8 cellular contexts compared by ENCODE assay signal in genomic region chr11:65899356-65900124, GRCh38. TPM values are rescaled to one million over a fixed set of nuclear protein-coding genes. Genes with fewer than 3 reads are reported as not detected.
DNase-seq lines count a peak whose midpoint lies in the region; ATAC-seq and TF ChIP-seq lines count a peak whose summit lies in the region.

No MANE protein-coding gene starts in this region.

- H3K9me3 ChIP-seq in ES-I3 (ENCODE audit: control insufficient read depth, insufficient read depth, low read length) = no peaks in the 10 kb centered on the region
- H3K9me3 ChIP-seq in neuronal stem cell (replicated peaks in 1 of 2; ENCODE audit: control insufficient read depth in 2 of 2, insufficient read depth in 1 of 2, low read depth in 1 of 2, low read length in 2 of 2) = peaks cover 0 to 2% of the 10 kb centered on the region in 2 donors

- H3K36me3 ChIP-seq in ES-I3 (ENCODE audit: insufficient read depth, low read length) = peaks cover 5% of the 10 kb centered on the region; the same call in 1 of the 2 replicates
- no peaks in the 10 kb centered on the region for H3K36me3 ChIP-seq in neuronal stem cell (replicated peaks in 1 of 2; ENCODE audit: control insufficient read depth in 2 of 2, insufficient read depth in 2 of 2, low read length in 2 of 2)

- H3K4me3 ChIP-seq in fibroblast of mammary gland (ENCODE audit: control insufficient read depth, low read depth, low read length) (peak overlapping the region; percentile 92), neuronal stem cell (ENCODE audit: low read length in 2 of 2) (peak overlapping the region; percentile 53 to 70)

- no peak overlapping the region for H3K27ac ChIP-seq in neuronal stem cell (replicated peaks; ENCODE audit: low read length)

- peaks cover 20 to 53% (median 21%) of the 10 kb centered on the region in 3 experiments for H3K27me3 ChIP-seq in neuronal stem cell (ENCODE audit: control insufficient read depth in 3 of 3, insufficient read depth in 3 of 3, low read depth in 1 of 3, low read length in 3 of 3)

- H2BK12ac ChIP-seq in neuronal stem cell (ENCODE audit: low read length) = peak overlapping the region; percentile 16

- no peak overlapping the region for H4K91ac ChIP-seq in neuronal stem cell (ENCODE audit: low read depth, low read length, poor library complexity)

- peak overlapping the region; percentile 74 for H2BK120ac ChIP-seq in neuronal stem cell (ENCODE audit: low read depth, low read length)

- peaks cover 50% of the 10 kb centered on the region for H3K4me1 Mint-ChIP-seq in activated T-cell treated with anti-CD3 and anti-CD28 coated beads, Interleukin-2, amount 50 U/mL, for 24 hours (ENCODE audit: low read depth)
- no peaks in the 10 kb centered on the region for H3K4me1 Mint-ChIP-seq in type B pancreatic cell (ENCODE audit: unreplicated experiment)

- H3K27ac Mint-ChIP-seq in activated T-cell treated with anti-CD3 and anti-CD28 coated beads, Interleukin-2, amount 50 U/mL, for 24 hours = peak overlapping the region; percentile 95
- no peak overlapping the region for H3K27ac Mint-ChIP-seq in type B pancreatic cell

- peak overlapping the region; percentile 78 for H3K18ac ChIP-seq in neuronal stem cell (ENCODE audit: low read length)

- no peak for ATAC-seq in GM21737 (IDR thresholded peaks at IDR 0.05; ENCODE audit: unreplicated experiment)
- no peak for ATAC-seq in GM18519 (IDR thresholded peaks at IDR 0.05; ENCODE audit: low FRiP score, unreplicated experiment)

- TF ChIP-seq CTCF in fibroblast of mammary gland (conservative IDR thresholded peaks at IDR 0.05; ENCODE audit: control insufficient read depth, insufficient read depth, low read depth, low read length) = no peak
- TF ChIP-seq CTCF in type B pancreatic cell (conservative IDR thresholded peaks at IDR 0.05) = no peak

- H3K14ac ChIP-seq in neuronal stem cell (ENCODE audit: low read length) = peak overlapping the region; percentile 97

- peak overlapping the region; percentile 88 for H2AK5ac ChIP-seq in neuronal stem cell (ENCODE audit: low read depth, low read length)

- DNase-seq in NCI-H69 (lab: John Stamatoyannopoulos, UW) (peak; percentile 47), fibroblast of mammary gland (ENCODE audit: low read depth) (peak; percentile 72), neuronal stem cell (ENCODE audit: low spot score) (no peak), type B pancreatic cell (ENCODE audit: extremely low spot score, unreplicated experiment) (no peak)
- peak; percentile 87 for DNase-seq in activated T-cell treated with anti-CD3 and anti-CD28 coated beads, Interleukin-2, amount 50 U/mL, for 24 hours

- peak overlapping the region; percentile 96 for H3K23ac ChIP-seq in neuronal stem cell (ENCODE audit: low read depth, low read length, poor library complexity)

- H3K36me3 Mint-ChIP-seq in activated T-cell treated with anti-CD3 and anti-CD28 coated beads, Interleukin-2, amount 50 U/mL, for 24 hours (ENCODE audit: low read depth) = peaks cover 40% of the 10 kb centered on the region
- no peaks in the 10 kb centered on the region for H3K36me3 Mint-ChIP-seq in type B pancreatic cell

- H2AFZ ChIP-seq in neuronal stem cell (ENCODE audit: low read length) = peak overlapping the region; percentile 94

- no peaks in the 10 kb centered on the region for H3K9me3 Mint-ChIP-seq in activated T-cell treated with anti-CD3 and anti-CD28 coated beads, Interleukin-2, amount 50 U/mL, for 24 hours
- H3K9me3 Mint-ChIP-seq in type B pancreatic cell = no peaks in the 10 kb centered on the region

- no peaks in the 10 kb centered on the region for H3K79me1 ChIP-seq in neuronal stem cell (ENCODE audit: low read depth, low read length)

- H2BK15ac ChIP-seq in neuronal stem cell (ENCODE audit: low read length) = peak overlapping the region; percentile 32

- peak overlapping the region; percentile 97 for H3K4me2 ChIP-seq in neuronal stem cell (ENCODE audit: insufficient read depth, low read length, poor library complexity, severe bottlenecking)

- peaks cover 16% of the 10 kb centered on the region for H3K4me1 ChIP-seq in ES-I3 (ENCODE audit: insufficient read depth, low read length)
- H3K4me1 ChIP-seq in neuronal stem cell (ENCODE audit: control insufficient read depth in 2 of 2, insufficient read depth in 1 of 2, low read depth in 1 of 2, low read length in 2 of 2) = peaks cover 11 to 12% of the 10 kb centered on the region in 2 donors

- H2BK5ac ChIP-seq in neuronal stem cell (ENCODE audit: low read length) = no peak overlapping the region

- H3K4ac ChIP-seq in neuronal stem cell (ENCODE audit: low read length) = no peak overlapping the region

- WGBS in neuronal stem cell (ENCODE audit: extremely low coverage in 2 of 2, insufficient read length in 2 of 2, insufficient replicate concordance in 1 of 2), 2 donors = no CpG with 5 or more reads among the region's 78 CpGs

- H3K27me3 Mint-ChIP-seq in activated T-cell treated with anti-CD3 and anti-CD28 coated beads, Interleukin-2, amount 50 U/mL, for 24 hours = no peaks in the 10 kb centered on the region
- H3K27me3 Mint-ChIP-seq in type B pancreatic cell = peaks cover 76% of the 10 kb centered on the region

- H3K9ac ChIP-seq in ES-I3 (ENCODE audit: low read depth, low read length) (peak overlapping the region; percentile 87), neuronal stem cell (ENCODE audit: low read depth, low read length, poor library complexity) (peak overlapping the region; percentile 63)

- H4K8ac ChIP-seq in neuronal stem cell (ENCODE audit: low read depth, low read length) = no peak overlapping the region

- H3K4me3 Mint-ChIP-seq in activated T-cell treated with anti-CD3 and anti-CD28 coated beads, Interleukin-2, amount 50 U/mL, for 24 hours = peak overlapping the region; percentile 85
- peak overlapping the region; percentile 72 for H3K4me3 Mint-ChIP-seq in type B pancreatic cell

RNA-seq across cellular contexts. Expression of gene FOSL1, which starts 0.6 kb away (rescaled TPM):
- polyA plus RNA-seq in neuronal stem cell (2013, experiment 1 of 2) = 2.0 TPM
- polyA plus RNA-seq in neuronal stem cell (2013, experiment 2 of 2) = 1.7 TPM
- 2.1 and 11.1 TPM in 2 replicates for total RNA-seq in type B pancreatic cell (ENCODE audit: low replicate concordance)

RNA-seq across cellular contexts. Expression of gene CCDC85B, which starts 9.1 kb away (rescaled TPM):
- polyA plus RNA-seq in neuronal stem cell (2013, experiment 1 of 2) = 10.5 TPM
- 9.7 TPM for polyA plus RNA-seq in neuronal stem cell (2013, experiment 2 of 2)
- 8.2 and 14.3 TPM in 2 replicates for total RNA-seq in type B pancreatic cell (ENCODE audit: low replicate concordance)

RNA-seq across cellular contexts. Expression of gene FIBP, which starts 11.3 kb away (rescaled TPM):
- polyA plus RNA-seq in neuronal stem cell (2013, experiment 1 of 2) = 53.9 TPM
- 51.6 TPM for polyA plus RNA-seq in neuronal stem cell (2013, experiment 2 of 2)
- total RNA-seq in type B pancreatic cell (ENCODE audit: low replicate concordance) = 50.9 and 74.7 TPM in 2 replicates

RNA-seq across cellular contexts. Expression of gene C11orf68, which starts 19.3 kb away (rescaled TPM):
- polyA plus RNA-seq in neuronal stem cell (2013, experiment 1 of 2) = 23.9 TPM
- polyA plus RNA-seq in neuronal stem cell (2013, experiment 2 of 2) = 23.7 TPM
- total RNA-seq in type B pancreatic cell (ENCODE audit: low replicate concordance) = 27.9 and 31.2 TPM in 2 replicates

RNA-seq across cellular contexts. Expression of gene DRAP1, which starts 19.7 kb away (rescaled TPM):
- polyA plus RNA-seq in neuronal stem cell (2013, experiment 1 of 2) = 139 TPM
- 134 TPM for polyA plus RNA-seq in neuronal stem cell (2013, experiment 2 of 2)
- total RNA-seq in type B pancreatic cell (ENCODE audit: low replicate concordance) = 49.3 and 66.1 TPM in 2 replicates

Comparison
In these comparisons a context has a peak if more than half of its experiments do, and no peak if none do; other contexts are left out.
1. DNase-seq: peak in NCI-H69 (single experiment), activated T-cell treated with anti-CD3 and anti-CD28 coated beads, Interleukin-2, amount 50 U/mL, for 24 hours (single experiment) and fibroblast of mammary gland (single experiment); none in neuronal stem cell (single experiment) and type B pancreatic cell (single experiment).